9 cellular contexts compared by ENCODE assay signal in genomic region chr22:46352691-46353386, GRCh38. TPM values are rescaled to one million over a fixed set of nuclear protein-coding genes. Genes with fewer than 3 reads are reported as not detected.
DNase-seq lines count a peak whose midpoint lies in the region; TF ChIP-seq lines count a peak whose summit lies in the region.
"Had no signal": no experiment of that assay in that cellular context is flagged by ENCODE, and none has a peak within 500 bp of the region (broad histone marks: within the 10 kb centered on the region; RNA-seq: fewer than 3 reads in every experiment).

No MANE protein-coding gene starts in this region.

- H2BK5ac ChIP-seq in mesenchymal stem cell (ENCODE audit: low read depth, low read length, poor library complexity, severe bottlenecking), result no peak overlapping the region

- 66% methylated on average over 18 of the region's 20 CpGs for WGBS in mammary epithelial cell (ENCODE audit: low coverage, missing lambda C conversion rate)
- 93% methylated on average over 20 of the region's 20 CpGs for WGBS in mesenchymal stem cell

- no peak overlapping the region for H2BK12ac ChIP-seq in mesenchymal stem cell (ENCODE audit: low read length in 2 of 2)

- H3K27ac ChIP-seq in mammary epithelial cell (ENCODE audit: insufficient read depth, low read depth, low read length), result no peak overlapping the region
- peak overlapping the region; percentile 12 for H3K27ac ChIP-seq in mesenchymal stem cell (ENCODE audit: low read length, poor library complexity, severe bottlenecking)
- H3K27ac ChIP-seq: breast epithelium had no signal

- H3K9me3 ChIP-seq in mammary epithelial cell (replicated peaks; ENCODE audit: insufficient read depth, low read length), result no peaks in the 10 kb centered on the region
- no peaks in the 10 kb centered on the region for H3K9me3 ChIP-seq in mesenchymal stem cell (ENCODE audit: control insufficient read depth, low read length)
- H3K9me3 ChIP-seq: breast epithelium had no signal

- H3K9ac ChIP-seq in mammary epithelial cell (ENCODE audit: insufficient read depth, low read length) (no peak overlapping the region), mesenchymal stem cell (ENCODE audit: low read length) (no peak overlapping the region)

- H3K27me3 ChIP-seq in mammary epithelial cell (ENCODE audit: insufficient read depth, low read length) (no peaks in the 10 kb centered on the region), mesenchymal stem cell (ENCODE audit: control insufficient read depth in 1 of 2, insufficient read depth in 1 of 2, low read length in 2 of 2) (no peaks in the 10 kb centered on the region)
- H3K27me3 ChIP-seq: breast epithelium had no signal

- no peak overlapping the region for H2AK5ac ChIP-seq in mesenchymal stem cell (ENCODE audit: low read length, severe bottlenecking)

- H2BK120ac ChIP-seq in mesenchymal stem cell (ENCODE audit: low read depth, low read length), result no peak overlapping the region

- H3K36me3 ChIP-seq in mammary epithelial cell (ENCODE audit: insufficient read depth, low read length) (peaks cover 21% of the 10 kb centered on the region), mesenchymal stem cell (ENCODE audit: control insufficient read depth in 1 of 2, insufficient read depth in 2 of 2, low read depth in 1 of 2, low read length in 2 of 2) (peaks cover 89 to 90% of the 10 kb centered on the region in 2 experiments)

- in situ Hi-C loops in Caki2 (cut with HindIII; ENCODE audit: low pct_unique_long_range_greater_than_20kb, low sequenced_read_pairs), result no loop called here
- in situ Hi-C loops in mammary epithelial cell (cut with MboI; ENCODE audit: low sequenced_read_pairs in 2 of 2), result loop anchor here in 1 of 2 donors (25.0 kb wide), 1 partner anchor 409 kb away; the partner anchor contains the start of gene TBC1D22A

- peaks cover 26% of the 10 kb centered on the region for H3K4me1 ChIP-seq in mammary epithelial cell (ENCODE audit: insufficient read depth, low read length)
- peaks cover 25% of the 10 kb centered on the region for H3K4me1 ChIP-seq in mesenchymal stem cell (ENCODE audit: control insufficient read depth, insufficient read depth, low read depth, low read length)
- H3K4me1 ChIP-seq: breast epithelium had no signal

- CTCF ChIA-PET in mammary epithelial cell (lab: Charles Lee; ENCODE audit: low non-redundant PET), result no interaction called here

- H3K23ac ChIP-seq in mesenchymal stem cell (ENCODE audit: low read length in 2 of 2), result no peak overlapping the region

- no TSS peak for BruUV-seq in mammary epithelial cell (replicated peaks; lab: Mats Ljungman, UMichigan)

- H3K79me1 ChIP-seq in mesenchymal stem cell (replicated peaks; ENCODE audit: low read length, poor library complexity, severe bottlenecking), result peaks cover 42% of the 10 kb centered on the region

- no peak overlapping the region for H3K4ac ChIP-seq in mesenchymal stem cell (ENCODE audit: low read depth in 1 of 2, low read length in 2 of 2)

- H4K91ac ChIP-seq in mesenchymal stem cell (ENCODE audit: low read length), result no peak overlapping the region

- H3K18ac ChIP-seq in mesenchymal stem cell (ENCODE audit: low read depth in 1 of 2, low read length in 2 of 2), result no peak overlapping the region

- no peak overlapping the region for H3K4me2 ChIP-seq in mammary epithelial cell (ENCODE audit: insufficient read depth, low read depth, low read length)
- H3K4me2 ChIP-seq in mesenchymal stem cell (ENCODE audit: low read length, poor library complexity, severe bottlenecking), result no peak overlapping the region

- peak; percentile 73 for DNase-seq in Caki2 (ENCODE audit: low read depth)
- DNase-seq in NB4 (ENCODE audit: low read depth), result peak; percentile 82
- peak; percentile 78 for DNase-seq in mammary epithelial cell
- peak; percentile 18 for DNase-seq in mesenchymal stem cell
- no peak for DNase-seq in T1000 (lab: John Stamatoyannopoulos, UW)
- DNase-seq in pons (ENCODE audit: low spot score), result no peak
- no peak for DNase-seq in NCI-H146 treated with DMSO at 0.1 percent for 48 hours (lab: John Stamatoyannopoulos, UW; ENCODE audit: unreplicated experiment)
- no peak for DNase-seq in GM19240 (ENCODE audit: insufficient read length, low spot score)

- TF ChIP-seq POLR2A in NB4 (IDR thresholded peaks at IDR 0.05; ENCODE audit: extremely low read depth, insufficient read length), result no peak

- intact Hi-C loops in mammary epithelial cell (cut with micrococcal nuclease), result no loop called here

- no peak overlapping the region for H2BK15ac ChIP-seq in mesenchymal stem cell (ENCODE audit: low read depth, poor library complexity, severe bottlenecking)

- H3K14ac ChIP-seq in mesenchymal stem cell (ENCODE audit: low read length in 2 of 2), result no peak overlapping the region

- H4K8ac ChIP-seq in mesenchymal stem cell (ENCODE audit: low read length), result no peak overlapping the region

- peaks cover 7% of the 10 kb centered on the region for H3K79me2 ChIP-seq in mammary epithelial cell (ENCODE audit: insufficient read depth, low read length)

- TF ChIP-seq CTCF in NB4 (IDR thresholded peaks at IDR 0.05; ENCODE audit: low read depth, low read length) (no peak), mammary epithelial cell (conservative IDR thresholded peaks at IDR 0.05 in 1 of 2, IDR thresholded peaks at IDR 0.05 in 1 of 2; ENCODE audit: extremely low read depth in 1 of 2, insufficient read depth in 1 of 2, low read depth in 1 of 2, low read length in 2 of 2) (no peak)

- H3K4me3 ChIP-seq in NB4 (ENCODE audit: low read depth, low read length) (no peak overlapping the region), mammary epithelial cell (replicated peaks in 1 of 3; ENCODE audit: insufficient read depth in 1 of 3, low read depth in 2 of 3, low read length in 3 of 3) (no peak overlapping the region), mesenchymal stem cell (ENCODE audit: insufficient read depth in 1 of 2, low read depth in 1 of 2, low read length in 2 of 2) (no peak overlapping the region)
- H3K4me3 ChIP-seq: breast epithelium had no signal

- dilution Hi-C loops in mammary epithelial cell (cut with HindIII; ENCODE audit: low sequenced_read_pairs), result no loop called here

- no peak overlapping the region for H2AFZ ChIP-seq in mammary epithelial cell (ENCODE audit: low read depth, low read length)
- H2AFZ ChIP-seq in mesenchymal stem cell (ENCODE audit: low read depth, low read length), result no peak overlapping the region

- H4K20me1 ChIP-seq in mammary epithelial cell (ENCODE audit: insufficient read depth, low read length), result no peaks in the 10 kb centered on the region

RNA-seq across cellular contexts. Expression of gene TRMU, which starts 17.3 kb away (rescaled TPM):
- total RNA-seq in Caki2 (2014; rRNA removed; shearing (Covaris generic); ENCODE audit: low replicate concordance), result 63.2 and 65.1 TPM in 2 replicates
- total RNA-seq in mammary epithelial cell, result 10 to 100 TPM; 16.3 to 42.0 TPM
- polyA plus RNA-seq in mammary epithelial cell, result 28.0 TPM
- polyA minus RNA-seq in mammary epithelial cell, result 32.4 TPM
- 15.7 TPM for polyA plus RNA-seq in mesenchymal stem cell (2013, experiment 1 of 2)
- polyA plus RNA-seq in mesenchymal stem cell (2013, experiment 2 of 2), result 15.2 TPM

RNA-seq across cellular contexts. Expression of gene GTSE1, which starts 56.2 kb away (rescaled TPM):
- 27.6 and 29.8 TPM in 2 replicates for total RNA-seq in Caki2 (2014; rRNA removed; shearing (Covaris generic); ENCODE audit: low replicate concordance)
- 10 to 100 TPM in 1 of 2 donors, under 1 TPM in 1; 0.67 to 22.3 TPM for total RNA-seq in mammary epithelial cell
- 16.0 TPM for polyA plus RNA-seq in mammary epithelial cell
- 14.0 TPM for polyA minus RNA-seq in mammary epithelial cell
- 3.9 TPM for polyA plus RNA-seq in mesenchymal stem cell (2013, experiment 1 of 2)
- polyA plus RNA-seq in mesenchymal stem cell (2013, experiment 2 of 2), result 3.8 TPM

Comparison
In these comparisons a context has a peak if more than half of its experiments do, and no peak if none do; other contexts are left out.
1. DNase-seq: peak in Caki2 (single experiment), NB4 (single experiment), mammary epithelial cell (single experiment) and mesenchymal stem cell (single experiment); none in T1000 (single experiment), pons (single experiment), NCI-H146 treated with DMSO at 0.1 percent for 48 hours (single experiment) and GM19240 (single experiment).